Comparison of ENCODE assay signal across 16 cellular contexts in genomic region chr16:30439720-30440348, GRCh38.
"Had no signal": no experiment of that assay in that cellular context is flagged by ENCODE, and none has a peak within 500 bp of the region (broad histone marks: within the 10 kb centered on the region; RNA-seq: fewer than 3 reads in every experiment).

No MANE protein-coding gene starts in this region.

- ATAC-seq: activated T-helper 17 cell treated with anti-CD3 and anti-CD28 coated beads, Interleukin-2, amount 50 U/mL, for 72 hours; heart right ventricle; left lung; psoas muscle; sciatic nerve had no signal

- H3K4me3 Mint-ChIP-seq: activated naive CD4-positive, alpha-beta T cell treated with anti-CD3 and anti-CD28 coated beads for 36 hours; activated T-helper 17 cell treated with anti-CD3 and anti-CD28 coated beads, Interleukin-2, amount 50 U/mL, for 72 hours; nephron progenitor cell had no signal

- DNase-seq: activated CD4-positive, alpha-beta T cell treated with anti-CD3 and anti-CD28 coated beads, Interleukin-2, amount 50 U/mL, for 1 hour; activated naive CD4-positive, alpha-beta T cell treated with anti-CD3 and anti-CD28 coated beads for 36 hours; activated T-cell treated with anti-CD3 and anti-CD28 coated beads for 4 hours; foreskin melanocyte; heart right ventricle; islet precursor cell; left lung; nephron progenitor cell; psoas muscle; spleen; stimulated activated CD4-positive, alpha-beta T cell treated with anti-CD3 and anti-CD28 coated beads, Interleukin-1b, Interleukin-23, amount 100 ng/mL, for 48 hours; stimulated activated naive CD4-positive, alpha-beta T cell treated with Interleukin-2 at 50 U/mL for 16 hours; upper lobe of left lung had no signal

- H3K27me3 ChIP-seq: heart right ventricle, left lung, spleen, upper lobe of left lung had no signal

- H3K9me3 Mint-ChIP-seq: activated T-helper 17 cell treated with anti-CD3 and anti-CD28 coated beads, Interleukin-2, amount 50 U/mL, for 72 hours had no signal

- H3K27ac ChIP-seq: heart right ventricle, left lung, psoas muscle, spleen, upper lobe of left lung had no signal

- H3K27me3 Mint-ChIP-seq: activated T-helper 17 cell treated with anti-CD3 and anti-CD28 coated beads, Interleukin-2, amount 50 U/mL, for 72 hours had no signal

- H3K27ac Mint-ChIP-seq: activated naive CD4-positive, alpha-beta T cell treated with anti-CD3 and anti-CD28 coated beads for 36 hours; activated T-helper 17 cell treated with anti-CD3 and anti-CD28 coated beads, Interleukin-2, amount 50 U/mL, for 72 hours; nephron progenitor cell had no signal

- FAIRE-seq: astrocyte had no signal

- H3K4me3 ChIP-seq: heart right ventricle, left lung, psoas muscle, spleen, upper lobe of left lung had no signal

- H3K9me3 ChIP-seq: heart right ventricle, left lung, psoas muscle, spleen, upper lobe of left lung had no signal
